Comparison of ENCODE assay signal across 1 cellular context in genomic region chr1:1307261-1307907, GRCh38.
TF ChIP-seq lines count a peak whose summit lies in the region.

No MANE protein-coding gene starts in this region.

TF ChIP-seq in HepG2, 621 proteins besides CTCF, POLR2A, EP300 and RAD21 (continued from another document):
- TF ChIP-seq, protein P1, sequence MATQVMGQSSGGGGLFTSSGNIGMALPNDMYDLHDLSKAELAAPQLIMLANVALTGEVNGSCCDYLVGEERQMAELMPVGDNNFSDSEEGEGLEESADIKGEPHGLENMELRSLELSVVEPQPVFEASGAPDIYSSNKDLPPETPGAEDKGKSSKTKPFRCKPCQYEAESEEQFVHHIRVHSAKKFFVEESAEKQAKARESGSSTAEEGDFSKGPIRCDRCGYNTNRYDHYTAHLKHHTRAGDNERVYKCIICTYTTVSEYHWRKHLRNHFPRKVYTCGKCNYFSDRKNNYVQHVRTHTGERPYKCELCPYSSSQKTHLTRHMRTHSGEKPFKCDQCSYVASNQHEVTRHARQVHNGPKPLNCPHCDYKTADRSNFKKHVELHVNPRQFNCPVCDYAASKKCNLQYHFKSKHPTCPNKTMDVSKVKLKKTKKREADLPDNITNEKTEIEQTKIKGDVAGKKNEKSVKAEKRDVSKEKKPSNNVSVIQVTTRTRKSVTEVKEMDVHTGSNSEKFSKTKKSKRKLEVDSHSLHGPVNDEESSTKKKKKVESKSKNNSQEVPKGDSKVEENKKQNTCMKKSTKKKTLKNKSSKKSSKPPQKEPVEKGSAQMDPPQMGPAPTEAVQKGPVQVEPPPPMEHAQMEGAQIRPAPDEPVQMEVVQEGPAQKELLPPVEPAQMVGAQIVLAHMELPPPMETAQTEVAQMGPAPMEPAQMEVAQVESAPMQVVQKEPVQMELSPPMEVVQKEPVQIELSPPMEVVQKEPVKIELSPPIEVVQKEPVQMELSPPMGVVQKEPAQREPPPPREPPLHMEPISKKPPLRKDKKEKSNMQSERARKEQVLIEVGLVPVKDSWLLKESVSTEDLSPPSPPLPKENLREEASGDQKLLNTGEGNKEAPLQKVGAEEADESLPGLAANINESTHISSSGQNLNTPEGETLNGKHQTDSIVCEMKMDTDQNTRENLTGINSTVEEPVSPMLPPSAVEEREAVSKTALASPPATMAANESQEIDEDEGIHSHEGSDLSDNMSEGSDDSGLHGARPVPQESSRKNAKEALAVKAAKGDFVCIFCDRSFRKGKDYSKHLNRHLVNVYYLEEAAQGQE (IDR thresholded peaks at IDR 0.05; ENCODE audit: borderline replicate concordance in 1 of 2, low read depth in 1 of 2, low read length in 2 of 2), result no peak
- no peak for TF ChIP-seq DMAP1 (CRISPR knock-in tag; IDR thresholded peaks at IDR 0.05)
- no peak for TF ChIP-seq HBP1 (CRISPR knock-in tag; IDR thresholded peaks at IDR 0.05; ENCODE audit: low read depth)
- TF ChIP-seq, protein P2, sequence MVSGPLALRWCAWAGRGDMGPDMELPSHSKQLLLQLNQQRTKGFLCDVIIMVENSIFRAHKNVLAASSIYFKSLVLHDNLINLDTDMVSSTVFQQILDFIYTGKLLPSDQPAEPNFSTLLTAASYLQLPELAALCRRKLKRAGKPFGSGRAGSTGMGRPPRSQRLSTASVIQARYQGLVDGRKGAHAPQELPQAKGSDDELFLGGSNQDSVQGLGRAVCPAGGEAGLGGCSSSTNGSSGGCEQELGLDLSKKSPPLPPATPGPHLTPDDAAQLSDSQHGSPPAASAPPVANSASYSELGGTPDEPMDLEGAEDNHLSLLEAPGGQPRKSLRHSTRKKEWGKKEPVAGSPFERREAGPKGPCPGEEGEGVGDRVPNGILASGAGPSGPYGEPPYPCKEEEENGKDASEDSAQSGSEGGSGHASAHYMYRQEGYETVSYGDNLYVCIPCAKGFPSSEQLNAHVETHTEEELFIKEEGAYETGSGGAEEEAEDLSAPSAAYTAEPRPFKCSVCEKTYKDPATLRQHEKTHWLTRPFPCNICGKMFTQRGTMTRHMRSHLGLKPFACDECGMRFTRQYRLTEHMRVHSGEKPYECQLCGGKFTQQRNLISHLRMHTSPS (CRISPR knock-in tag; IDR thresholded peaks at IDR 0.05; ENCODE audit: low read depth), result no peak
- TF ChIP-seq ZNF563 (CRISPR knock-in tag; IDR thresholded peaks at IDR 0.05), result peak; percentile 55; the same call in 1 of the 2 replicates
- no peak for TF ChIP-seq SOX13 (IDR thresholded peaks at IDR 0.05)
- TF ChIP-seq SOX13 (CRISPR knock-in tag; conservative IDR thresholded peaks at IDR 0.05 in 1 of 2, IDR thresholded peaks at IDR 0.05 in 1 of 2), result no peak
- TF ChIP-seq SPEN (CRISPR knock-in tag; IDR thresholded peaks at IDR 0.05; ENCODE audit: low read depth), result no peak
- TF ChIP-seq RFX5 (IDR thresholded peaks at IDR 0.05; ENCODE audit: low read depth, low read length), result no peak
- TF ChIP-seq NFE2L1 (CRISPR knock-in tag; IDR thresholded peaks at IDR 0.05; ENCODE audit: borderline replicate concordance), result 0 out of 2 replicates have a peak, but pooled peaks have one; percentile 49
- 0 out of 2 replicates have a peak, but pooled peaks have one; percentile 33 for TF ChIP-seq ZBTB42 (CRISPR knock-in tag; IDR thresholded peaks at IDR 0.05)
- TF ChIP-seq, protein P3, sequence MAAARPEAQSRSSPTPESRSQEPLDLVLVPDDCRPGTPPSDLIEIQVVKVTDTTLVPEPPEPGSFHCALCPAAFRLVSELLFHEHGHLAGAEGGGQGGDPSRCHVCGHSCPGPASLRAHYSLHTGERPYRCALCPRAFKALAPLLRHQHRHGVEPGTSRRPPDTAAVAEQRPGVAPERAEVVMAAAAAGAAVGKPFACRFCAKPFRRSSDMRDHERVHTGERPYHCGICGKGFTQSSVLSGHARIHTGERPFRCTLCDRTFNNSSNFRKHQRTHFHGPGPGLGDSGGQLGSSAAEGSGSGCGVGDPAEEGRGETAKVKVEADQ (CRISPR knock-in tag; IDR thresholded peaks at IDR 0.05; ENCODE audit: borderline replicate concordance), result no peak
- TF ChIP-seq SETDB1 (CRISPR knock-in tag; IDR thresholded peaks at IDR 0.05; ENCODE audit: borderline replicate concordance), result no peak
- no peak for TF ChIP-seq HOXA3 (CRISPR knock-in tag; IDR thresholded peaks at IDR 0.05)
